In the genomic region with DNA sequence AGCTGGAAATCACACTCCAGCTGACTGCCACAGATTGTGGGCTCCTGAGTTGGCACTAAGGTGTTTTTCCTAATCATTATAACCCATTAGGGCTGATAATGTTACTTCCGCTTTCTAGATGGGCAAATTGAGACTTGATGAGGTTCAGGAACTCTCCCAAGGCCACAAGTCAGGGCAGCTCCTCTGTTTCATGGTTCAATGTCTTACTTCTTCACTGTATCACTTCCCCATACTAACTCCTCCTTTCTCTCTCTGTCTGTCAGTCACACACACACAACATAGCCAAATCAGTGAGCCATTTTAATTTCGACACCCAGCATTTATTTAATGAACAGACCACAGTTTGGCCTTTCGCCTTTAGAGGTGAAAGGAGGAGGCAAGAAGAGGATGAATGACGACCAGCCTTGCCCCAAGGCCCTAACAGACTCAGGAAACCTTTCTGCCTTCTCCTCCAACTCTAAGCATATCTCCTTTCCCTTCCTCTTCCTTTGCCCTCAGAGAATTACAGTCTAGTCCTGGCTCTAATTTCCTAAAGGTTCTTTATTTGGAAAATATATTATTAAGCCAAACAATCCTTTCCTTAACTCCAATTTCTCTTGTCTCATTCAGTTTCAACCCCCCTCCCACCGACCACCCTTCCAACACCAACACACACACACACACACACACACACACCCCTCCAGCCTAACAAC, we compare ENCODE assay signal across 8 cellular contexts. TPM values are rescaled to one million over a fixed set of nuclear protein-coding genes. Genes with fewer than 3 reads are reported as not detected.
DNase-seq lines count a peak whose midpoint lies in the region; ATAC-seq, FAIRE-seq and TF ChIP-seq lines count a peak whose summit lies in the region.

No MANE protein-coding gene starts in this region.

- no peaks in the 10 kb centered on the region for H3K36me3 Mint-ChIP-seq in activated T-cell treated with anti-CD3 and anti-CD28 coated beads, Interleukin-2, amount 50 U/mL, for 4 hours (ENCODE audit: insufficient read depth)

- no peaks in the 10 kb centered on the region for H3K27me3 Mint-ChIP-seq in activated T-cell treated with anti-CD3 and anti-CD28 coated beads, Interleukin-2, amount 50 U/mL, for 4 hours (ENCODE audit: low read depth)

- DNase-seq in HPDE6-E6E7 (ENCODE audit: extremely low spot score), result peak; percentile 82
- no peak for DNase-seq in coronary artery (ENCODE audit: low spot score)
- DNase-seq in ACHN, result no peak
- DNase-seq in activated CD4-positive, CD25-positive, alpha-beta regulatory T cell treated with anti-CD3 and anti-CD28 coated beads, Interleukin-2, amount 50 U/mL, for 72 hours, result no peak
- DNase-seq in activated T-cell treated with anti-CD3 and anti-CD28 coated beads, Interleukin-2, amount 50 U/mL, for 4 hours, result no peak
- no peak for DNase-seq in frontal cortex (ENCODE audit: low spot score in 2 of 2)

- H3K9me3 Mint-ChIP-seq in activated T-cell treated with anti-CD3 and anti-CD28 coated beads, Interleukin-2, amount 50 U/mL, for 4 hours, result no peaks in the 10 kb centered on the region

- H3K27ac ChIP-seq in coronary artery, result peak overlapping the region; percentile 38 to 44

- H3K4me1 Mint-ChIP-seq in activated T-cell treated with anti-CD3 and anti-CD28 coated beads, Interleukin-2, amount 50 U/mL, for 4 hours (ENCODE audit: low read depth), result no peaks in the 10 kb centered on the region

- TF ChIP-seq CTCF in coronary artery (IDR thresholded peaks at IDR 0.05), result no peak

- in situ Hi-C loops in ACHN (cut with HindIII; ENCODE audit: low pct_ligation_motif_present, low pct_unique_long_range_greater_than_20kb, low sequenced_read_pairs), result no loop called here

- ATAC-seq in GM18502 (IDR thresholded peaks at IDR 0.05; ENCODE audit: poor library complexity, unreplicated experiment), result peak; percentile 99
- ATAC-seq in GM21737 (IDR thresholded peaks at IDR 0.05; ENCODE audit: unreplicated experiment), result peak; percentile 86
- ATAC-seq in activated T-cell treated with anti-CD3 and anti-CD28 coated beads, Interleukin-2, amount 50 U/mL, for 4 hours, result no peak

- no peak overlapping the region for H3K4me3 Mint-ChIP-seq in activated T-cell treated with anti-CD3 and anti-CD28 coated beads, Interleukin-2, amount 50 U/mL, for 4 hours

- H3K4me3 ChIP-seq in coronary artery, result no peak overlapping the region

- FAIRE-seq in frontal cortex (lab: Jason Lieb, UNC), result no peak

RNA-seq across cellular contexts. Expression of a gene that starts 18.0 kb away (rescaled TPM):
- total RNA-seq in activated T-cell treated with anti-CD3 and anti-CD28 coated beads, Interleukin-2, amount 50 U/mL, for 4 hours, result 100 to 1,000 TPM; 256 to 343 (median 265) TPM
- total RNA-seq in frontal cortex, result 1.6 TPM

Comparison
In these comparisons a context has a peak if more than half of its experiments do, and no peak if none do; other contexts are left out.
1. ATAC-seq: peak in GM18502 (single experiment) and GM21737 (single experiment); none in activated T-cell treated with anti-CD3 and anti-CD28 coated beads, Interleukin-2, amount 50 U/mL, for 4 hours (0 of 2).
2. RNA of a gene that starts 18.0 kb away (total RNA-seq): 256 to 343 TPM in activated T-cell treated with anti-CD3 and anti-CD28 coated beads, Interleukin-2, amount 50 U/mL, for 4 hours; 1.6 TPM in frontal cortex (single experiment); every median in the first group is over 10 times any median in the second.